ENCODE assay signal across 17 cellular contexts in genomic region chr5:33794550-33795300, GRCh38.
A peak's percentile ranks its signal among the peaks of the same experiment; 100 is the strongest.
DNase-seq lines count a peak whose midpoint lies in the region; ATAC-seq, FAIRE-seq and TF ChIP-seq lines count a peak whose summit lies in the region.
"Had no signal": no experiment of that assay in that cellular context is flagged by ENCODE, and none has a peak within 500 bp of the region (broad histone marks: within the 10 kb centered on the region; RNA-seq: fewer than 3 reads in every experiment).

No MANE protein-coding gene starts in this region.

- no peak for FAIRE-seq in urothelium cell line (lab: Jason Lieb, UNC)
- FAIRE-seq: A549, frontal cortex had no signal

- TF ChIP-seq CTCF in fibroblast of villous mesenchyme (IDR thresholded peaks at IDR 0.05; ENCODE audit: insufficient read depth, low read depth, low read length), result no peak
- TF ChIP-seq CTCF in GM13977 (IDR thresholded peaks at IDR 0.05; ENCODE audit: extremely low read depth, insufficient read depth, missing control alignments), result no peak

- peak overlapping the region; percentile 8 for H3K9ac ChIP-seq in adipocyte (ENCODE audit: low read length)

- ATAC-seq in Right ventricle myocardium superior (ENCODE audit: poor library complexity) (peak; percentile 38), Right ventricle myocardium inferior (no peak), HG02642 (IDR thresholded peaks at IDR 0.05; ENCODE audit: poor library complexity, unreplicated experiment) (no peak)
- ATAC-seq: A549; activated CD8-positive, alpha-beta memory T cell treated with anti-CD3 and anti-CD28 coated beads, Interleukin-2, amount 10 ng/mL, durations not matched to agents 7 days and 5 days; right cardiac atrium had no signal

- H3K4me3 ChIP-seq in adipocyte (ENCODE audit: low read length) (peak overlapping the region; percentile 36), fibroblast of villous mesenchyme (ENCODE audit: low read depth, low read length) (no peak overlapping the region)
- H3K4me3 ChIP-seq: A549, tibial artery had no signal

- no peaks in the 10 kb centered on the region for H3K9me3 ChIP-seq in adipocyte (ENCODE audit: control insufficient read depth, low read length)
- H3K9me3 ChIP-seq: A549, tibial artery had no signal

- no peaks in the 10 kb centered on the region for H3K27me3 ChIP-seq in adipocyte (replicated peaks; ENCODE audit: control insufficient read depth, insufficient read depth, low read length)
- H3K27me3 ChIP-seq: tibial artery had no signal

- intact Hi-C loops in Right ventricle myocardium superior (cut with DNase I) (no loop called here), Right ventricle myocardium inferior (cut with DNase I) (no loop called here)

- no peak for DNase-seq in Right ventricle myocardium superior
- no peak for DNase-seq in Right ventricle myocardium inferior (ENCODE audit: missing footprints)
- peak; percentile 57 for DNase-seq in adipocyte (ENCODE audit: low read depth)
- peak; percentile 37 for DNase-seq in fibroblast of villous mesenchyme (ENCODE audit: low read depth)
- peak; percentile 44 for DNase-seq in urothelium cell line (ENCODE audit: low spot score)
- DNase-seq in GM13977 (ENCODE audit: low spot score), result no peak
- DNase-seq in cerebellar cortex (ENCODE audit: low spot score), result no peak
- DNase-seq: activated CD8-positive, alpha-beta memory T cell treated with anti-CD3 and anti-CD28 coated beads, Interleukin-2, amount 10 ng/mL, durations not matched to agents 7 days and 5 days; activated gamma-delta T cell treated with Interleukin-2 at 50 U/mL for 16 hours; effector CD4-positive, alpha-beta T cell; GDM1; NCI-H1048; right cardiac atrium; tibial artery had no signal

- peaks cover 29% of the 10 kb centered on the region for H3K4me1 ChIP-seq in adipocyte (ENCODE audit: control insufficient read depth, insufficient read depth, low read length)
- H3K4me1 ChIP-seq: A549, tibial artery had no signal

- H3K36me3 ChIP-seq in adipocyte (ENCODE audit: control insufficient read depth, insufficient read depth, low read length, severe bottlenecking), result no peaks in the 10 kb centered on the region
- H3K36me3 ChIP-seq: tibial artery had no signal

- in situ Hi-C loops in GM13977 (cut with MboI; ENCODE audit: low pct_unique_long_range_greater_than_20kb, low sequenced_read_pairs, unreplicated experiment), result no loop called here

Comparison
In these comparisons a context has a peak if more than half of its experiments do, and no peak if none do; other contexts are left out.
1. DNase-seq: peak in adipocyte (single experiment), fibroblast of villous mesenchyme (single experiment) and urothelium cell line (single experiment); none in Right ventricle myocardium superior (single experiment), Right ventricle myocardium inferior (single experiment), GM13977 (single experiment) and cerebellar cortex (single experiment).